In the genomic region with DNA sequence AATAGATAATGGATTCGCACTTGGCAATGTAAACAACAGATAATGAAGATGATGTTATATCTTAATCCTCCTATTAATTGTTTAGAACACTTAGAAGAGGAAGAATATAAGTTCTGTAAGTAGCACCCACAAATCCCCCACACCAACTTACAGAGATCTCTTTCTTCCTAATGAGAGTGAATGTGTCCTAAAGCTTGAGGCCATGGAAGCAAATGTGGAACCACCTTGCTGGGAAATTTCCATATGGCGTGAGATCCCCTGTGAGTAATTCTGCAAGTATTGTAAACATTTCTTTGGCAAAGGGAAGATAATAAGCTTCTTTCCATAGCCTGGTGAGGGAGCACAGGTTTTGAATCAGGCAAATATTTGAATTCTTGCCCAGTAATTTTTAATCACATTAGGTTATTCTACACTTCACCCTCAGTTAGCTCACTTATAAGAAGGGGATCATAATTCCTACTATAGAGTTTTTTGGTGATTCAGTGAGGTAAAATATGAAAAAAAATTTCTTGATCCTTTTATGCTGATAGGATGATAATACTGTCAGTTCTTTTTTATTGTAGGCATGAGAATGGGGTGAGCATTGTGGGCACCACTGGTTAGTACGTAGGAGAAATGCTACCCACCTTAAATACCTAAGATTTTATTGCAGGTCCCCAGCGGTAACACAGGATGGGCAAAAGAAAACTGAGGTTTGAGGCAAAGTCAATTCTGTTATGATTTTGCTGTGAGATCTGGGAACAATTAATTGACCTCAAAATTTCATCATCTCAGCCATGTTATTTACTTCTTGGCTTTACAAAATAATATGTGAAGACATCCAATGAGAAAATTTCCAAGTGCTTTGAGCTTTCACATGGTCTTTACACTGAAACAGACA, we compare ENCODE assay signal across 13 cellular contexts.
A peak's percentile ranks its signal among the peaks of the same experiment; 100 is the strongest.
DNase-seq lines count a peak whose midpoint lies in the region; ATAC-seq, FAIRE-seq and TF ChIP-seq lines count a peak whose summit lies in the region.
"Had no signal": no experiment of that assay in that cellular context is flagged by ENCODE, and none has a peak within 500 bp of the region (broad histone marks: within the 10 kb centered on the region; RNA-seq: fewer than 3 reads in every experiment).

No MANE protein-coding gene starts in this region.

- peak; percentile 90 for ATAC-seq in SK-N-SH treated with all-trans-retinoic acid at 6 μM for 48 hours
- no peak for ATAC-seq in HG03469 (IDR thresholded peaks at IDR 0.05; ENCODE audit: unreplicated experiment)
- ATAC-seq: GM12878, heart right ventricle had no signal

- FAIRE-seq in H54 (lab: Jason Lieb, UNC), result peak; percentile 99
- FAIRE-seq: GM12878 had no signal

- DNase-seq in A172 (ENCODE audit: low spot score) (peak; percentile 98), H54 (ENCODE audit: insufficient read length, low spot score) (peak; percentile 42), fibroblast of villous mesenchyme (ENCODE audit: low read depth) (peak; percentile 93), GM10266 (ENCODE audit: extremely low spot score) (no peak), putamen (ENCODE audit: low spot score) (no peak), NCI-H2227 (lab: John Stamatoyannopoulos, UW; ENCODE audit: unreplicated experiment) (no peak)
- DNase-seq: heart right ventricle; KBM-7; stimulated activated CD4-positive, alpha-beta T cell treated with anti-CD3 and anti-CD28 coated beads, Interleukin-12 subunit alpha, Interleukin-12 subunit beta, amount 100 ng/mL, for 4 hours had no signal

- no peak for TF ChIP-seq CTCF in fibroblast of villous mesenchyme (IDR thresholded peaks at IDR 0.05; ENCODE audit: insufficient read depth, low read depth, low read length)
- TF ChIP-seq CTCF in GM10266 (IDR thresholded peaks at IDR 0.05; ENCODE audit: control insufficient read depth, insufficient read depth, low read depth, missing control alignments), result no peak

- no peak for TF ChIP-seq POLR2A in H54 (IDR thresholded peaks at IDR 0.05; ENCODE audit: low read depth, low read length)

- no peak overlapping the region for H3K4me3 ChIP-seq in fibroblast of villous mesenchyme (ENCODE audit: low read depth, low read length)
- H3K4me3 ChIP-seq: BLaER1, GM12878, heart right ventricle had no signal

TF ChIP-seq in SK-N-SH treated with all-trans-retinoic acid at 6 μM for 48 hours, 23 proteins besides CTCF, POLR2A, EP300 and RAD21:
- peak; percentile 89 for TF ChIP-seq ISL1 (CRISPR knock-in tag; IDR thresholded peaks at IDR 0.05)
- no peak for TF ChIP-seq PATZ1 (CRISPR knock-in tag; IDR thresholded peaks at IDR 0.05; ENCODE audit: borderline replicate concordance)

Comparison
In these comparisons a context has a peak if more than half of its experiments do, and no peak if none do; other contexts are left out.
1. DNase-seq: peak in A172 (single experiment), H54 (single experiment) and fibroblast of villous mesenchyme (single experiment); none in GM10266 (single experiment), putamen (single experiment) and NCI-H2227 (single experiment).